In genomic region chr18:12398625-12399024, GRCh38 we compare ENCODE assay signal across 29 cellular contexts.
"Had no signal": no experiment of that assay in that cellular context is flagged by ENCODE, and none has a peak within 500 bp of the region (broad histone marks: within the 10 kb centered on the region; RNA-seq: fewer than 3 reads in every experiment).

No MANE protein-coding gene starts in this region.

- H3K27ac ChIP-seq: brain microvascular endothelial cell, Peyer's patch, SJSA1 had no signal

- H3K36me3 ChIP-seq: brain microvascular endothelial cell, Peyer's patch, SJSA1 had no signal

- H3K4me3 ChIP-seq: Peyer's patch, SJSA1 had no signal

- H3K27me3 ChIP-seq: brain microvascular endothelial cell, Peyer's patch, SJSA1 had no signal

- ATAC-seq: activated CD8-positive, alpha-beta T cell treated with anti-CD3 and anti-CD28 coated beads for 36 hours; activated T-cell treated with anti-CD3 and anti-CD28 coated beads, Interleukin-2, amount 50 U/mL, for 72 hours; activated T-helper 17 cell treated with anti-CD3 and anti-CD28 coated beads, Interleukin-2, amount 50 U/mL, for 72 hours; PC-3 had no signal

- H3K4me2 ChIP-seq: SK-N-SH had no signal

- H3K9me3 ChIP-seq: Peyer's patch, SJSA1, SK-N-SH had no signal

- H3K9ac ChIP-seq: SK-N-SH had no signal

- DNase-seq: activated CD4-positive, alpha-beta T cell treated with anti-CD3 and anti-CD28 coated beads, Interleukin-2, amount 10 ng/mL, durations not matched to agents 24 days and 14 days; activated CD4-positive, alpha-beta T cell treated with anti-CD3 and anti-CD28 coated beads, Interleukin-2, amount 50 U/mL, for 4 hours; activated CD8-positive, alpha-beta T cell treated with anti-CD3 and anti-CD28 coated beads for 36 hours; activated effector memory CD4-positive, alpha-beta T cell treated with anti-CD3 and anti-CD28 coated beads, Interleukin-2, amount 50 U/mL, for 16 hours; activated naive CD4-positive, alpha-beta T cell; activated naive CD4-positive, alpha-beta T cell treated with anti-CD3 and anti-CD28 coated beads, Interleukin-2, amount 50 U/mL, for 16 hours; activated naive CD8-positive, alpha-beta T cell treated with anti-CD3 and anti-CD28 coated beads for 36 hours; activated T-cell treated with anti-CD3 and anti-CD28 coated beads, Interleukin-2, amount 50 U/mL, for 1 hour; activated T-cell treated with anti-CD3 and anti-CD28 coated beads, Interleukin-2, amount 50 U/mL, for 72 hours; amniotic stem cell; brain microvascular endothelial cell; NCI-H1105; NCI-H1417 treated with DMSO at 0.1 percent for 48 hours; NCI-H187 treated with DMSO at 0.1 percent for 48 hours; NCI-H2081; NCI-H2171 treated with DMSO at 0.1 percent for 48 hours; NCI-H2227 treated with DMSO at 0.1 percent for 48 hours; NCI-H446; NCI-H524; NCI-H69; NK-92 treated with Interleukin-12 subunit alpha and Interleukin-12 subunit beta, amount 100 ng/mL, for 24 hours; PC-3; Peyer's patch; RPMI8226; SHP77 treated with DMSO at 0.1 percent for 48 hours; SK-N-SH had no signal

- FAIRE-seq: TTC549 had no signal
